24 cellular contexts compared by ENCODE assay signal in the genomic region with DNA sequence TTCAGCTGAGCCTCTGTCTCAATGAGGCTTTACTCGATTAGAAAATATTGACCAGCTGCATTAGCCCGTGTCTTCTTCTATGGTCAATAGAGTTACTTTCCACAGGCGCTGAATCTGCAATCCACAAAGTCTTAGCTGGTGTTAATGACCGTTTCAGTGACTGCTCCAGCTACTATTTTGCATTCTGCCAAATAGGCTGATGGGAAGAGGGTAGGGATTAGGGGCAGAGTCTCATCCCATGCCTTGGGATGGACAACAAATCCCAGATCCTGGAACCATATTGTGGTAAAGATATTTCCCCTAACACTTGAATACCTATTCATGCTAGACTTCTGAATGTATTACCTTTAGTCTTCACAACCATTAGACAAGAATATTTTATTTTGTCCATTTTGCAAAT. TPM values are rescaled to one million over a fixed set of nuclear protein-coding genes. Genes with fewer than 3 reads are reported as not detected.
"Had no signal": no experiment of that assay in that cellular context is flagged by ENCODE, and none has a peak within 500 bp of the region (broad histone marks: within the 10 kb centered on the region; RNA-seq: fewer than 3 reads in every experiment).

No MANE protein-coding gene starts in this region.

- H3K27me3 ChIP-seq: dorsolateral prefrontal cortex, esophagus muscularis mucosa, gastroesophageal sphincter, pancreas, right lobe of liver, suprapubic skin, thyroid gland had no signal

- H3K9me3 ChIP-seq: pancreas, right lobe of liver, suprapubic skin, thyroid gland had no signal

- H3K4me1 Mint-ChIP-seq: immature natural killer cell; nephron; stimulated activated effector memory CD8-positive, alpha-beta T cell treated with anti-CD3 and anti-CD28 coated beads, Interleukin-12 subunit alpha, Interleukin-12 subunit beta, amount 100 ng/mL, for 72 hours had no signal

- H3K27me3 Mint-ChIP-seq: progenitor cell of endocrine pancreas had no signal

- H3K27ac ChIP-seq: coronary artery, dorsolateral prefrontal cortex, epithelial cell of prostate, esophagus muscularis mucosa, gastroesophageal sphincter, left ventricle myocardium inferior, pancreas, right lobe of liver, suprapubic skin, thyroid gland had no signal

- H3K27ac Mint-ChIP-seq: immature natural killer cell; nephron; progenitor cell of endocrine pancreas; stimulated activated effector memory CD8-positive, alpha-beta T cell treated with anti-CD3 and anti-CD28 coated beads, Interleukin-12 subunit alpha, Interleukin-12 subunit beta, amount 100 ng/mL, for 72 hours had no signal

- H3K4me3 ChIP-seq: coronary artery, dorsolateral prefrontal cortex, esophagus muscularis mucosa, gastroesophageal sphincter, left ventricle myocardium inferior, lung, pancreas, right lobe of liver, suprapubic skin, thyroid gland had no signal

- DNase-seq: dorsolateral prefrontal cortex; effector CD8-positive, alpha-beta T cell; foreskin fibroblast; glutamatergic neuron; immature natural killer cell; left ventricle myocardium inferior; mesenchymal stem cell; midbrain; occipital lobe; pancreas; right lobe of liver; stimulated activated CD4-positive, alpha-beta T cell treated with anti-CD3 and anti-CD28 coated beads, Interleukin-4, amount 100 ng/mL, for 1 hour; stimulated activated CD8-positive, alpha-beta memory T cell treated with anti-CD3 and anti-CD28 coated beads, Interleukin-4, amount 100 ng/mL, for 48 hours; stimulated activated naive CD8-positive, alpha-beta T cell treated with anti-CD3 and anti-CD28 coated beads, Interleukin-15, Interleukin-2, amounts not matched to agents 100 U/mL and 50 U/mL, for 24 hours; thyroid gland had no signal

- H3K4me1 ChIP-seq: esophagus muscularis mucosa, gastroesophageal sphincter, left ventricle myocardium inferior, pancreas, suprapubic skin had no signal

- H3K4me3 Mint-ChIP-seq: immature natural killer cell; nephron; stimulated activated effector memory CD8-positive, alpha-beta T cell treated with anti-CD3 and anti-CD28 coated beads, Interleukin-12 subunit alpha, Interleukin-12 subunit beta, amount 100 ng/mL, for 72 hours had no signal

- H3K36me3 Mint-ChIP-seq: immature natural killer cell; stimulated activated effector memory CD8-positive, alpha-beta T cell treated with anti-CD3 and anti-CD28 coated beads, Interleukin-12 subunit alpha, Interleukin-12 subunit beta, amount 100 ng/mL, for 72 hours had no signal

- ATAC-seq: gastroesophageal sphincter; pancreas; right lobe of liver; stimulated activated effector memory CD8-positive, alpha-beta T cell treated with anti-CD3 and anti-CD28 coated beads, Interleukin-12 subunit alpha, Interleukin-12 subunit beta, amount 100 ng/mL, for 72 hours; stimulated activated naive CD8-positive, alpha-beta T cell treated with anti-CD3 and anti-CD28 coated beads, Interleukin-15, Interleukin-2, amounts not matched to agents 100 U/mL and 50 U/mL, for 24 hours had no signal

- H3K36me3 ChIP-seq: esophagus muscularis mucosa, gastroesophageal sphincter, left ventricle myocardium inferior, pancreas, right lobe of liver, suprapubic skin, thyroid gland had no signal

RNA-seq across cellular contexts. Expression of gene MAGI1, which starts 29.5 kb away (rescaled TPM):
- polyA plus RNA-seq: immature natural killer cell had no signal
